ENCODE assay signal across 8 cellular contexts in genomic region chr17:51120357-51120738, GRCh38. TPM values are rescaled to one million over a fixed set of nuclear protein-coding genes. Genes with fewer than 3 reads are reported as not detected.
DNase-seq lines count a peak whose midpoint lies in the region; ATAC-seq and TF ChIP-seq lines count a peak whose summit lies in the region.

No MANE protein-coding gene starts in this region.

- CTCF ChIA-PET in BJ (lab: Yijun Ruan, JAX) = interaction anchor here (1.4 to 1.5 kb wide), 2 partner anchors 15 to 33 kb away, joined by 5 to 6 read pairs; partner anchors contain the start of gene NME1

- H3K9me3 ChIP-seq in Peyer's patch = no peaks in the 10 kb centered on the region

- H3K27me3 ChIP-seq in BJ (ENCODE audit: control insufficient read depth, insufficient read depth, low read length) (no peaks in the 10 kb centered on the region), Peyer's patch (no peaks in the 10 kb centered on the region)

- DNase-seq in BJ (ENCODE audit: low read depth) (no peak), Peyer's patch (peak in 2 of 3 donors; percentile 39 to 75), astrocyte of the hippocampus (ENCODE audit: low read depth, low spot score) (peak; percentile 74), iPS-NIHi11 (ENCODE audit: low spot score) (peak; percentile 60), SKM-1 treated with dmso at 0.1 percent for 144 hours (lab: John Stamatoyannopoulos, UW; ENCODE audit: unreplicated experiment) (no peak)

- POLR2A ChIA-PET in BJ (lab: Charles Lee) = no interaction called here

- H3K4me1 ChIP-seq in Peyer's patch = peaks cover 4 to 40% (median 4%) of the 10 kb centered on the region in 4 donors

- no peaks in the 10 kb centered on the region for H3K36me3 ChIP-seq in BJ (ENCODE audit: control insufficient read depth, insufficient read depth, low read length)
- no peaks in the 10 kb centered on the region for H3K36me3 ChIP-seq in Peyer's patch

- H3K4me3 ChIP-seq in BJ (ENCODE audit: low read depth, low read length) (peak overlapping the region; percentile 97), Peyer's patch (peak overlapping the region; percentile 91 to 100 (median 98)), skin epidermis (peak overlapping the region; percentile 60 to 100 (median 91))

- ATAC-seq in GM18907 (IDR thresholded peaks at IDR 0.05; ENCODE audit: unreplicated experiment) (peak; percentile 33), HG03103 (IDR thresholded peaks at IDR 0.05; ENCODE audit: low read depth, unreplicated experiment) (peak; percentile 26)

- no peak for TF ChIP-seq CTCF in BJ (IDR thresholded peaks at IDR 0.05; ENCODE audit: insufficient read depth, low read depth, low read length)
- peak in 1 of 6 experiments; percentile 11 for TF ChIP-seq CTCF in Peyer's patch (IDR thresholded peaks at IDR 0.05)

- H3K27ac ChIP-seq in Peyer's patch (peak overlapping the region; percentile 99 to 100 (median 100)), skin epidermis (peak overlapping the region; percentile 86 to 100 (median 97))

- no peak for TF ChIP-seq POLR2A in Peyer's patch (IDR thresholded peaks at IDR 0.05)

RNA-seq across cellular contexts. Expression of gene SPAG9, which starts 0.3 kb away (rescaled TPM):
- 18.7 and 28.9 TPM in 2 replicates for polyA plus RNA-seq in BJ (2011; rRNA removed)
- 33.6 and 35.7 TPM in 2 replicates for polyA minus RNA-seq in BJ (2011; rRNA and poly(A)+ RNA removed)
- 100 to 1,000 TPM; 104 to 149 (median 132) TPM for total RNA-seq in Peyer's patch

RNA-seq across cellular contexts. Expression of gene NME1, which starts 33.0 kb away (rescaled TPM):
- 178 and 261 TPM in 2 replicates for polyA plus RNA-seq in BJ (2011; rRNA removed)
- polyA minus RNA-seq in BJ (2011; rRNA and poly(A)+ RNA removed) = 21.6 and 25.9 TPM in 2 replicates
- 10 to 100 TPM in 2 of 4 donors, 1 to 10 TPM in 2; 6.3 to 37.1 (median 12.0) TPM for total RNA-seq in Peyer's patch

RNA-seq across cellular contexts. Expression of gene NME2, which starts 45.9 kb away (rescaled TPM):
- polyA plus RNA-seq in BJ (2011; rRNA removed) = 835 and 1,035 TPM in 2 replicates
- polyA minus RNA-seq in BJ (2011; rRNA and poly(A)+ RNA removed) = 95.9 and 136 TPM in 2 replicates
- 100 to 1,000 TPM; 143 to 276 (median 160) TPM for total RNA-seq in Peyer's patch

Comparison
In these comparisons a context has a peak if more than half of its experiments do, and no peak if none do; other contexts are left out.
1. DNase-seq: peak in Peyer's patch (2 of 3), astrocyte of the hippocampus (single experiment) and iPS-NIHi11 (single experiment); none in BJ (single experiment) and SKM-1 treated with dmso at 0.1 percent for 144 hours (single experiment).
2. Peak in every context shown above with its lines, with median percentiles within 50 percentile points of each other: H3K4me3 ChIP-seq.